ENCODE assay signal across 12 cellular contexts in the genomic region with DNA sequence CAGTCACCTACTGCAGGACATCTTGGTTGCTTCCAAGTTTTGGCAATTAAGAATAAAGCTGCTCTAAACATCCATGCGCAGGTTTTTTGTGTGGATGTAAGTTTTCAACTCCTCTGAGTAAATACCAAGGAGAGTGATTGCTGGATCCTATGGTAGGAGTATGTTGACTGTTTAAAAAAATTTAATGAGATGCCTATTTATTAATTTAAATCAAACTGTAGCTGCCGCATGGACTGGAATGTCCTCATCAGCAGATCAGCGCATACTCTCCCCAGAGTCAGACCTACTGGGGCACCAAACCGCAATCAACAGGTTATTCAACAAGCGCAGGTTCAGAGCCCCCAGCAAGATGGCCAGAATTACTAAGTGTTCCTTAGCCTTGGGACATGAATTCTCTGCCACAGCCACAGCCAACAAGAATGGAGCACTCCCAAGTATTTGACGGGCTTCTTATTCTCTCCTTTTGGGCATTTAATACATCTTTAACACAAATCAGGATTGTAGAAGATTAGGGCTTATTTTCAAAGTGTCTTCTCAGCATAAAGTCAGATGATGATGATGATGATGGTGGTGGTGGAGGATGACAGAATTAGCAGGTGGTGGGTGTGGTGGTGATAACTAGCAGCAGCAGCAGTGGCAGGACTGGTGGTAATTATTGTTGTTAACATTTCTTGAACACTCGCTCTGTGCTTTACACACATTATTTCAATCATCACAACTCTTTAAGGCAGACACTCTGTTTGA.
"Had no signal": no experiment of that assay in that cellular context is flagged by ENCODE, and none has a peak within 500 bp of the region (broad histone marks: within the 10 kb centered on the region; RNA-seq: fewer than 3 reads in every experiment).

No MANE protein-coding gene starts in this region.

- H3K9me3 Mint-ChIP-seq: activated naive CD4-positive, alpha-beta T cell treated with anti-CD3 and anti-CD28 coated beads, Interleukin-2, amount 50 U/mL, for 24 hours; activated T-helper 17 cell treated with anti-CD3 and anti-CD28 coated beads, Interleukin-2, amount 50 U/mL, for 72 hours; stimulated activated naive CD8-positive, alpha-beta T cell treated with anti-CD3 and anti-CD28 coated beads, Interleukin-15, Interleukin-2, amounts not matched to agents 100 ng/mL and 50 ng/mL, for 24 hours had no signal

- H3K27me3 ChIP-seq: foreskin keratinocyte had no signal

- H3K27ac Mint-ChIP-seq: activated CD4-positive, alpha-beta T cell treated with anti-CD3 and anti-CD28 coated beads for 36 hours; activated CD8-positive, alpha-beta T cell treated with anti-CD3 and anti-CD28 coated beads, Interleukin-2, amount 10 ng/mL, durations not matched to agents 7 days and 5 days; activated naive CD4-positive, alpha-beta T cell treated with anti-CD3 and anti-CD28 coated beads, Interleukin-2, amount 50 U/mL, for 24 hours; activated T-helper 17 cell treated with anti-CD3 and anti-CD28 coated beads, Interleukin-2, amount 50 U/mL, for 72 hours; stimulated activated naive CD8-positive, alpha-beta T cell treated with anti-CD3 and anti-CD28 coated beads, Interleukin-15, Interleukin-2, amounts not matched to agents 100 ng/mL and 50 ng/mL, for 24 hours had no signal

- H3K27ac ChIP-seq: foreskin keratinocyte, VCaP had no signal

- H3K4me3 Mint-ChIP-seq: activated CD4-positive, alpha-beta T cell treated with anti-CD3 and anti-CD28 coated beads for 36 hours; activated CD8-positive, alpha-beta T cell treated with anti-CD3 and anti-CD28 coated beads, Interleukin-2, amount 10 ng/mL, durations not matched to agents 7 days and 5 days; activated naive CD4-positive, alpha-beta T cell treated with anti-CD3 and anti-CD28 coated beads, Interleukin-2, amount 50 U/mL, for 24 hours; activated T-helper 17 cell treated with anti-CD3 and anti-CD28 coated beads, Interleukin-2, amount 50 U/mL, for 72 hours; stimulated activated naive CD8-positive, alpha-beta T cell treated with anti-CD3 and anti-CD28 coated beads, Interleukin-15, Interleukin-2, amounts not matched to agents 100 ng/mL and 50 ng/mL, for 24 hours had no signal

- DNase-seq: activated CD4-positive, alpha-beta T cell treated with anti-CD3 and anti-CD28 coated beads for 36 hours; activated CD8-positive, alpha-beta memory T cell treated with anti-CD3 and anti-CD28 coated beads, Interleukin-2, amount 50 U/mL, for 48 hours; activated CD8-positive, alpha-beta T cell treated with anti-CD3 and anti-CD28 coated beads, Interleukin-2, amount 10 ng/mL, durations not matched to agents 7 days and 5 days; foreskin keratinocyte; head of caudate nucleus; stimulated activated CD4-positive, alpha-beta T cell treated with anti-CD3 and anti-CD28 coated beads, Interleukin-2, amount 100 ng/mL, for 48 hours; T-helper 1 cell had no signal

- ATAC-seq: activated CD4-positive, alpha-beta T cell treated with anti-CD3 and anti-CD28 coated beads for 36 hours; activated CD8-positive, alpha-beta T cell treated with anti-CD3 and anti-CD28 coated beads, Interleukin-2, amount 10 ng/mL, durations not matched to agents 7 days and 5 days; activated T-helper 17 cell treated with anti-CD3 and anti-CD28 coated beads, Interleukin-2, amount 50 U/mL, for 72 hours; foreskin keratinocyte; left lobe of liver had no signal

- H3K27me3 Mint-ChIP-seq: activated CD4-positive, alpha-beta T cell treated with anti-CD3 and anti-CD28 coated beads for 36 hours; activated naive CD4-positive, alpha-beta T cell treated with anti-CD3 and anti-CD28 coated beads, Interleukin-2, amount 50 U/mL, for 24 hours; activated T-helper 17 cell treated with anti-CD3 and anti-CD28 coated beads, Interleukin-2, amount 50 U/mL, for 72 hours; stimulated activated naive CD8-positive, alpha-beta T cell treated with anti-CD3 and anti-CD28 coated beads, Interleukin-15, Interleukin-2, amounts not matched to agents 100 ng/mL and 50 ng/mL, for 24 hours had no signal
